35 cellular contexts compared by ENCODE assay signal in the genomic region with DNA sequence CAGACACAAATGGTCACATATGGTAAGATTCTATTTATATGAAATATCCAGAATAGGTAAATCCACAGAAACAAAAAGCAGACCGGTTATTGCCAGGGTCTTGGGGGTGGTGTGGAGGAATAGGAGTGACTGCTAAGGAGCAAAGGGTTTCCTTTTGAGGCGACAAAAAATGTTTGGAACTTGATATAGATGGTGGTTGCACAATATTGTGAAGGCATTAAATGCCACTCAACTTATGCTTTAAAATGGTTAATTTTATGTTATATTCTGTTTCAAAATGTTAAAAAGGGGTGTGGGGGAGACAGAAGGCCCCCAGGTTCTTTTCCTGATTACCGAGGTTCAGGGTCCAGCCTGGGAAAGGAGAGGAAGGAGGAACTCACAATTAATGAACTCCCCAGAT.
"Had no signal": no experiment of that assay in that cellular context is flagged by ENCODE, and none has a peak within 500 bp of the region (broad histone marks: within the 10 kb centered on the region; RNA-seq: fewer than 3 reads in every experiment).

No MANE protein-coding gene starts in this region.

- H3K36me3 ChIP-seq: MG63 had no signal

- H3K27me3 ChIP-seq: MG63 had no signal

- DNase-seq: Karpas-422, Kasumi-1, MG63, MV-4-11, NCI-H1048, NCI-H1092, NCI-H1092 treated with DMSO at 0.1 percent for 48 hours, NCI-H1105, NCI-H1105 treated with DMSO at 0.1 percent for 48 hours, NCI-H1417, NCI-H1417 treated with DMSO at 0.1 percent for 48 hours, NCI-H1436, NCI-H1436 treated with DMSO at 0.1 percent for 48 hours, NCI-H146, NCI-H1694, NCI-H1694 treated with DMSO at 0.1 percent for 48 hours, NCI-H187, NCI-H187 treated with DMSO at 0.1 percent for 48 hours, NCI-H1930, NCI-H2029, NCI-H2029 treated with DMSO at 0.1 percent for 48 hours, NCI-H2081, NCI-H2081 treated with DMSO at 0.1 percent for 48 hours, NCI-H2107, NCI-H2171, NCI-H2171 treated with DMSO at 0.1 percent for 48 hours, NCI-H2227 treated with DMSO at 0.1 percent for 48 hours, NCI-H226, NCI-H345, NCI-H446, NCI-H446 treated with DMSO at 0.1 percent for 48 hours, NCI-H510A, NCI-H510A treated with DMSO at 0.1 percent for 48 hours, NCI-H524, NCI-H524 treated with DMSO at 0.1 percent for 48 hours had no signal

- H3K9me3 ChIP-seq: MG63 had no signal

- H3K4me3 ChIP-seq: MG63 had no signal
